33 cellular contexts compared by ENCODE assay signal in genomic region chr19:11763611-11764010, GRCh38. TPM values are rescaled to one million over a fixed set of nuclear protein-coding genes. Genes with fewer than 3 reads are reported as not detected.
"Had no signal": no experiment of that assay in that cellular context is flagged by ENCODE, and none has a peak within 500 bp of the region (broad histone marks: within the 10 kb centered on the region; RNA-seq: fewer than 3 reads in every experiment).

No MANE protein-coding gene starts in this region.

- DNase-seq: activated B cell treated with CpG ODN at 0.5 μM for 24 hours; activated CD4-positive, alpha-beta memory T cell treated with anti-CD3 and anti-CD28 coated beads for 36 hours; activated CD4-positive, alpha-beta T cell treated with anti-CD3 and anti-CD28 coated beads for 4 hours; activated CD4-positive, alpha-beta T cell treated with anti-CD3 and anti-CD28 coated beads, Interleukin-2, amount 10 ng/mL, durations not matched to agents 24 days and 14 days; activated CD4-positive, alpha-beta T cell treated with anti-CD3 and anti-CD28 coated beads, Interleukin-2, amount 50 U/mL, for 1 hour; activated CD4-positive, alpha-beta T cell treated with anti-CD3 and anti-CD28 coated beads, Interleukin-2, amount 50 U/mL, for 4 hours; activated CD4-positive, CD25-positive, alpha-beta regulatory T cell treated with anti-CD3 and anti-CD28 coated beads, Interleukin-2, amount 50 U/mL, for 72 hours; activated CD8-positive, alpha-beta memory T cell treated with anti-CD3 and anti-CD28 coated beads, Interleukin-2, amount 50 U/mL, for 4 hours; activated CD8-positive, alpha-beta T cell treated with anti-CD3 and anti-CD28 coated beads for 36 hours; activated effector memory CD4-positive, alpha-beta T cell treated with anti-CD3 and anti-CD28 coated beads, Interleukin-2, amount 50 U/mL, for 16 hours; activated gamma-delta T cell treated with Interleukin-2 at 50 U/mL for 16 hours; activated naive CD4-positive, alpha-beta T cell; activated naive CD4-positive, alpha-beta T cell treated with anti-CD3 and anti-CD28 coated beads for 36 hours; activated naive CD4-positive, alpha-beta T cell treated with anti-CD3 and anti-CD28 coated beads, Interleukin-2, amount 50 U/mL, for 16 hours; activated naive CD8-positive, alpha-beta T cell treated with anti-CD3 and anti-CD28 coated beads for 36 hours; activated T-cell treated with anti-CD3 and anti-CD28 coated beads for 4 hours; activated T-cell treated with anti-CD3 and anti-CD28 coated beads, Interleukin-2, amount 50 U/mL, for 1 hour; activated T-cell treated with anti-CD3 and anti-CD28 coated beads, Interleukin-2, amount 50 U/mL, for 4 hours; activated T-cell treated with anti-CD3 and anti-CD28 coated beads, Interleukin-2, amount 50 U/mL, for 72 hours; adrenal gland; amniotic stem cell; aorta; body of pancreas; brain microvascular endothelial cell; central memory CD4-positive, alpha-beta T cell; T-helper 2 cell; T-helper 9 cell had no signal

- H3K4me3 ChIP-seq: adrenal gland, body of pancreas, breast epithelium had no signal

- H3K36me3 ChIP-seq: adrenal gland, brain microvascular endothelial cell, breast epithelium had no signal

- FAIRE-seq: astrocyte, TTC549 had no signal

- H3K9me3 ChIP-seq: adrenal gland, body of pancreas, breast epithelium had no signal

- H3K27me3 ChIP-seq: adrenal gland, body of pancreas, brain microvascular endothelial cell, breast epithelium had no signal

- H3K27ac ChIP-seq: adrenal gland, body of pancreas, brain microvascular endothelial cell, breast epithelium, VCaP had no signal

- ATAC-seq: activated CD8-positive, alpha-beta T cell treated with anti-CD3 and anti-CD28 coated beads for 36 hours; activated naive CD4-positive, alpha-beta T cell treated with anti-CD3 and anti-CD28 coated beads, Interleukin-2, amount 50 U/mL, for 72 hours; activated T-cell treated with anti-CD3 and anti-CD28 coated beads, Interleukin-2, amount 50 U/mL, for 4 hours; activated T-cell treated with anti-CD3 and anti-CD28 coated beads, Interleukin-2, amount 50 U/mL, for 72 hours; activated T-helper 17 cell treated with anti-CD3 and anti-CD28 coated beads, Interleukin-2, amount 50 U/mL, for 72 hours; body of pancreas had no signal

RNA-seq across cellular contexts. Expression of gene ZNF441, which starts 3.2 kb away (rescaled TPM):
- total RNA-seq: astrocyte had no signal

RNA-seq across cellular contexts. Expression of gene ZNF491, which starts 34.7 kb away (rescaled TPM):
- total RNA-seq: astrocyte had no signal

RNA-seq across cellular contexts. Expression of gene ZNF440, which starts 50.5 kb away (rescaled TPM):
- total RNA-seq: astrocyte had no signal
